Comparison of ENCODE assay signal across 16 cellular contexts in genomic region chr11:71310184-71310583, GRCh38.
"Had no signal": no experiment of that assay in that cellular context is flagged by ENCODE, and none has a peak within 500 bp of the region (broad histone marks: within the 10 kb centered on the region; RNA-seq: fewer than 3 reads in every experiment).

No MANE protein-coding gene starts in this region.

- H3K4me1 Mint-ChIP-seq: natural killer cell had no signal

- H3K4me3 Mint-ChIP-seq: effector memory CD8-positive, alpha-beta T cell; natural killer cell had no signal

- DNase-seq: cortex of kidney; effector memory CD8-positive, alpha-beta T cell; erythroblast; left ventricle myocardium superior; lower lobe of right lung; natural killer cell; occipital lobe; small intestine; stimulated activated CD4-positive, alpha-beta T cell treated with anti-CD3 and anti-CD28 coated beads, Interleukin-15, amount 100 ng/mL, for 24 hours; stimulated activated CD4-positive, alpha-beta T cell treated with anti-CD3 and anti-CD28 coated beads, Interleukin-2, amount 100 ng/mL, for 48 hours; stimulated activated naive CD8-positive, alpha-beta T cell treated with anti-CD3 and anti-CD28 coated beads, Interleukin-15, Interleukin-2, amounts not matched to agents 100 U/mL and 50 U/mL, for 24 hours had no signal

- H3K27me3 ChIP-seq: pancreas, right lobe of liver, tibial nerve had no signal

- H3K27ac Mint-ChIP-seq: effector memory CD8-positive, alpha-beta T cell; natural killer cell; progenitor cell of endocrine pancreas had no signal

- H3K9me3 ChIP-seq: lower lobe of right lung, pancreas, right lobe of liver, thoracic aorta had no signal

- H3K27ac ChIP-seq: lower lobe of right lung, pancreas, right lobe of liver, thoracic aorta, tibial nerve had no signal

- H3K4me1 ChIP-seq: lower lobe of right lung, tibial nerve had no signal

- H3K36me3 Mint-ChIP-seq: natural killer cell had no signal

- H3K36me3 ChIP-seq: lower lobe of right lung, pancreas, right lobe of liver, thoracic aorta, tibial nerve had no signal

- H3K9me3 Mint-ChIP-seq: effector memory CD8-positive, alpha-beta T cell; natural killer cell had no signal

- H3K4me3 ChIP-seq: lower lobe of right lung, pancreas, right lobe of liver, thoracic aorta, tibial nerve had no signal

- ATAC-seq: effector memory CD8-positive, alpha-beta T cell; left ventricle myocardium superior; lower lobe of right lung; natural killer cell; pancreas; right lobe of liver; stimulated activated naive CD8-positive, alpha-beta T cell treated with anti-CD3 and anti-CD28 coated beads, Interleukin-15, Interleukin-2, amounts not matched to agents 100 U/mL and 50 U/mL, for 24 hours had no signal
